Comparison of ENCODE assay signal across 8 cellular contexts in genomic region chr11:65569973-65570918, GRCh38. TPM values are rescaled to one million over a fixed set of nuclear protein-coding genes. Genes with fewer than 3 reads are reported as not detected.
A peak's percentile ranks its signal among the peaks of the same experiment; 100 is the strongest.
DNase-seq lines count a peak whose midpoint lies in the region; ATAC-seq and TF ChIP-seq lines count a peak whose summit lies in the region.

A gene with protein sequence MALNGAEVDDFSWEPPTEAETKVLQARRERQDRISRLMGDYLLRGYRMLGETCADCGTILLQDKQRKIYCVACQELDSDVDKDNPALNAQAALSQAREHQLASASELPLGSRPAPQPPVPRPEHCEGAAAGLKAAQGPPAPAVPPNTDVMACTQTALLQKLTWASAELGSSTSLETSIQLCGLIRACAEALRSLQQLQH (plus strand): TSS chr11:65570477. CDS start chr11:65570492, 15 bp downstream.

- peak within 1 kb of the TSS; percentile 99 for H3K27ac Mint-ChIP-seq in type B pancreatic cell

- no peaks in the 10 kb centered on the region for H3K9me3 Mint-ChIP-seq in type B pancreatic cell

- peaks cover 6% of the 10 kb centered on the region for H3K27me3 Mint-ChIP-seq in type B pancreatic cell

- peak within 1 kb of the TSS; percentile 100 for H3K4me3 Mint-ChIP-seq in type B pancreatic cell

- DNase-seq in NCI-H1417 (lab: John Stamatoyannopoulos, UW) (peak; percentile 96 to 99 (median 98)), SW 1271 (lab: John Stamatoyannopoulos, UW) (peak; percentile 97), Right ventricle myocardium superior (peak; percentile 99), pons (ENCODE audit: low spot score) (peak; percentile 97), type B pancreatic cell (ENCODE audit: extremely low spot score, unreplicated experiment) (peak; percentile 97)
- DNase-seq in activated naive CD8-positive, alpha-beta T cell treated with anti-CD3 and anti-CD28 coated beads, Interleukin-2, amount 50 U/mL, for 16 hours (ENCODE audit: low read depth, low spot score), result peak; percentile 96

- ATAC-seq in HG02763 (IDR thresholded peaks at IDR 0.05; ENCODE audit: unreplicated experiment), result peak; percentile 54
- ATAC-seq in Right ventricle myocardium superior (ENCODE audit: poor library complexity), result peak; percentile 87

- H3K4me1 Mint-ChIP-seq in type B pancreatic cell (ENCODE audit: unreplicated experiment), result peaks cover 33% of the 10 kb centered on the region

- TF ChIP-seq CTCF in GM12874 (IDR thresholded peaks at IDR 0.05; ENCODE audit: insufficient read depth, low read depth, low read length) (peak; percentile 73), type B pancreatic cell (conservative IDR thresholded peaks at IDR 0.05) (peak; percentile 78)

- intact Hi-C loops in Right ventricle myocardium superior (cut with DNase I), result loop anchor here (5.0 kb wide), 1 partner anchor 37 kb away; no protein-coding TSS in a partner anchor

- H3K36me3 Mint-ChIP-seq in type B pancreatic cell, result peaks cover 6% of the 10 kb centered on the region

RNA-seq across cellular contexts. Expression of the gene that starts here (rescaled TPM):
- 23.2 TPM for total RNA-seq in Right ventricle myocardium superior
- total RNA-seq in type B pancreatic cell (ENCODE audit: low replicate concordance), result 32.2 and 33.9 TPM in 2 replicates

Comparison
In these comparisons a context has a peak if more than half of its experiments do, and no peak if none do; other contexts are left out.
1. Peak in every context shown above with its lines: DNase-seq and ATAC-seq.